8 cellular contexts compared by ENCODE assay signal in genomic region chr10:62082729-62083412, GRCh38.
DNase-seq lines count a peak whose midpoint lies in the region; ATAC-seq and TF ChIP-seq lines count a peak whose summit lies in the region.

No MANE protein-coding gene starts in this region.

- H3K36me3 Mint-ChIP-seq in neural crest cell (ENCODE audit: low read depth): peaks cover 12% of the 10 kb centered on the region

- H3K9me3 Mint-ChIP-seq in neural crest cell: peaks cover 2% of the 10 kb centered on the region

- no peaks in the 10 kb centered on the region for H3K27me3 Mint-ChIP-seq in neural crest cell (ENCODE audit: low read depth)

- peak; percentile 28 for ATAC-seq in HG03066 (IDR thresholded peaks at IDR 0.05; ENCODE audit: low read depth, unreplicated experiment)

- H3K27ac Mint-ChIP-seq in neural crest cell (ENCODE audit: unreplicated experiment): peak overlapping the region; percentile 94

- no peak for TF ChIP-seq CTCF in neural crest cell (conservative IDR thresholded peaks at IDR 0.05)

- H3K4me1 Mint-ChIP-seq in neural crest cell: peaks cover 41% of the 10 kb centered on the region

- DNase-seq in NCI-H1417 (lab: John Stamatoyannopoulos, UW) (peak in 2 of 3 experiments; percentile 28 to 63), NCI-H1417 treated with DMSO at 0.1 percent for 48 hours (lab: John Stamatoyannopoulos, UW) (no peak), T-helper 22 cell (ENCODE audit: low read depth) (peak; percentile 37), epithelial cell of prostate (ENCODE audit: low read depth, low spot score) (no peak), neural crest cell (ENCODE audit: low read depth, low spot score) (no peak), head of caudate nucleus (no peak), 8988T (no peak)

- peak overlapping the region; percentile 58 for H3K4me3 Mint-ChIP-seq in neural crest cell

- intact Hi-C loops in head of caudate nucleus (cut with DNase I): no loop called here

- H3K27ac ChIP-seq in epithelial cell of prostate: peak overlapping the region; percentile 98

Comparison
In these comparisons a context has a peak if more than half of its experiments do, and no peak if none do; other contexts are left out.
1. DNase-seq: peak in NCI-H1417 (2 of 3) and T-helper 22 cell (single experiment); none in NCI-H1417 treated with DMSO at 0.1 percent for 48 hours (single experiment), epithelial cell of prostate (single experiment), neural crest cell (single experiment), head of caudate nucleus (0 of 42) and 8988T (single experiment).